ENCODE assay signal across 23 cellular contexts in the genomic region with DNA sequence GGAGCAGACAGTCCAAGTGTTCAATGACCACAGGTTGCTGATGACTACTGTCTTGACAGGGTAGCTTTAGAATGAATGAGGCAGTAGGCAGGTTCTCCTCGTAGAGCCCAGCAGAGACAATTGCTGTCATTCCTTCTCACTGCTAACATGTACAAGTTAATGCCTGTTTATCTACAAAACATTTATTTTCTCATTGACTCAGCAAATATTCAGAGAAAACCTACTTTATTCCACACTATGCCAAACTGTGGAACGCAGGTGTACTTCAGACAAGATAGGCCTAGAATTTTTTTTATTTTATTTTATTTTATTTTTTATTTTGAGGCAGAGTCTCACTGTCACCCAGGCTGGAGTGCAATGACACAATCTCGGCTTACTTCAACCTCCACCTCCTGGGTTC.
"Had no signal": no experiment of that assay in that cellular context is flagged by ENCODE, and none has a peak within 500 bp of the region (broad histone marks: within the 10 kb centered on the region; RNA-seq: fewer than 3 reads in every experiment).

No MANE protein-coding gene starts in this region.

- H3K27me3 ChIP-seq: gastroesophageal sphincter, heart left ventricle, hepatocyte, left lung, ovary, spleen, testis, tibial artery, upper lobe of left lung had no signal

- H3K36me3 ChIP-seq: gastroesophageal sphincter, heart left ventricle, left lung, lower lobe of right lung, ovary, spleen, tibial artery, upper lobe of left lung had no signal

- H3K4me3 ChIP-seq: hepatocyte, left lung, lower lobe of right lung, ovary, skin epidermis, tibial artery, upper lobe of left lung had no signal

- H3K27ac ChIP-seq: coronary artery, hepatocyte, lower lobe of right lung, ovary, tibial artery had no signal

- H3K36me3 Mint-ChIP-seq: natural killer cell had no signal

- H3K27ac Mint-ChIP-seq: effector memory CD8-positive, alpha-beta T cell; natural killer cell; stimulated activated memory B cell treated with anti-CD40 and anti-IgM and Interleukin-4, amounts not matched to agents 10 μg/mL and 1 μg/mL and 100 μg/mL, for 72 hours had no signal

- DNase-seq: effector memory CD8-positive, alpha-beta T cell; heart left ventricle; left cardiac atrium; left lung; lower lobe of right lung; natural killer cell; occipital lobe; ovary; posterior cingulate gyrus; psoas muscle; spleen; stimulated activated CD4-positive, alpha-beta T cell treated with anti-CD3 and anti-CD28 coated beads, Interleukin-4, amount 100 ng/mL, for 4 hours; stimulated activated naive CD8-positive, alpha-beta T cell treated with anti-CD3 and anti-CD28 coated beads, Interleukin-15, Interleukin-2, amounts not matched to agents 100 U/mL and 50 U/mL, for 24 hours; substantia nigra; testis; tibial artery; upper lobe of left lung had no signal

- H3K9me3 Mint-ChIP-seq: effector memory CD8-positive, alpha-beta T cell; natural killer cell; stimulated activated memory B cell treated with anti-CD40 and anti-IgM and Interleukin-4, amounts not matched to agents 10 μg/mL and 1 μg/mL and 100 μg/mL, for 72 hours had no signal

- ATAC-seq: effector memory CD8-positive, alpha-beta T cell; gastroesophageal sphincter; left lung; natural killer cell; psoas muscle; stimulated activated memory B cell treated with anti-CD40 and anti-IgM and Interleukin-4, amounts not matched to agents 10 μg/mL and 1 μg/mL and 100 μg/mL, for 72 hours; stimulated activated naive CD8-positive, alpha-beta T cell treated with anti-CD3 and anti-CD28 coated beads, Interleukin-15, Interleukin-2, amounts not matched to agents 100 U/mL and 50 U/mL, for 24 hours had no signal

- H3K9me3 ChIP-seq: gastroesophageal sphincter, heart left ventricle, left lung, lower lobe of right lung, ovary, psoas muscle, spleen, testis, tibial artery, upper lobe of left lung had no signal

- H3K27me3 Mint-ChIP-seq: effector memory CD8-positive, alpha-beta T cell; stimulated activated memory B cell treated with anti-CD40 and anti-IgM and Interleukin-4, amounts not matched to agents 10 μg/mL and 1 μg/mL and 100 μg/mL, for 72 hours had no signal

- H2AFZ ChIP-seq: hepatocyte had no signal

- FAIRE-seq: urothelium cell line had no signal

- H3K4me3 Mint-ChIP-seq: effector memory CD8-positive, alpha-beta T cell; natural killer cell; stimulated activated memory B cell treated with anti-CD40 and anti-IgM and Interleukin-4, amounts not matched to agents 10 μg/mL and 1 μg/mL and 100 μg/mL, for 72 hours had no signal
